1 cellular context compared by ENCODE assay signal in the genomic region with DNA sequence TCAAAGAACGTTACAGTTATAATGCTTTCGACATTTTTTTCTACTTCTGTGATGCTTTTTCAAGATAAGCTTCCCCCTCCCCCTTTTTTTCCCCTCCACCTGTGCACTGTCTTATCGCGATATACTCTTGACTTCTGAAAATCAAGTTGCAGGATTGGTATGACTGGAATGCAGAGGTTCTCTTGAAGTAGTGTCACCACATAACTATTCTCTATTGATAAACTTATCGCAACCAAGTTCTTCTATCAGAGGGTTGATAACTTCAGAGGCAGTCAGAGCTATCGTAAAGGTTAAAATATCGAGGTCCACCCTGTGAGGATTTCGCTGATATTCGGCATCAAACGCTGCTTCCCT.
TF ChIP-seq lines count a peak whose summit lies in the region.

No MANE protein-coding gene starts in this region.

TF ChIP-seq in K562, 482 proteins besides CTCF, POLR2A, EP300 and RAD21 (continued from another document):
- TF ChIP-seq, protein P1, sequence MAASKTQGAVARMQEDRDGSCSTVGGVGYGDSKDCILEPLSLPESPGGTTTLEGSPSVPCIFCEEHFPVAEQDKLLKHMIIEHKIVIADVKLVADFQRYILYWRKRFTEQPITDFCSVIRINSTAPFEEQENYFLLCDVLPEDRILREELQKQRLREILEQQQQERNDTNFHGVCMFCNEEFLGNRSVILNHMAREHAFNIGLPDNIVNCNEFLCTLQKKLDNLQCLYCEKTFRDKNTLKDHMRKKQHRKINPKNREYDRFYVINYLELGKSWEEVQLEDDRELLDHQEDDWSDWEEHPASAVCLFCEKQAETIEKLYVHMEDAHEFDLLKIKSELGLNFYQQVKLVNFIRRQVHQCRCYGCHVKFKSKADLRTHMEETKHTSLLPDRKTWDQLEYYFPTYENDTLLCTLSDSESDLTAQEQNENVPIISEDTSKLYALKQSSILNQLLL (CRISPR knock-in tag; IDR thresholded peaks at IDR 0.05; ENCODE audit: borderline replicate concordance) = no peak
- TF ChIP-seq GATAD2B (IDR thresholded peaks at IDR 0.05; ENCODE audit: borderline replicate concordance) (no peak), HDGF (IDR thresholded peaks at IDR 0.05) (no peak), ZNF146 (CRISPR knock-in tag; IDR thresholded peaks at IDR 0.05; ENCODE audit: unreplicated experiment) (no peak), FOXK2 (conservative IDR thresholded peaks at IDR 0.05 in 1 of 2, IDR thresholded peaks at IDR 0.05 in 1 of 2; ENCODE audit: low read depth in 2 of 2) (no peak), ZNF3 (CRISPR knock-in tag; IDR thresholded peaks at IDR 0.05) (no peak), PHF20 (IDR thresholded peaks at IDR 0.05; ENCODE audit: partially characterized antibody) (no peak), TSC22D4 (tag; IDR thresholded peaks at IDR 0.05) (no peak), SMARCE1 (IDR thresholded peaks at IDR 0.05) (peak; percentile 48; the same call in 1 of the 2 replicates), MEIS2 (IDR thresholded peaks at IDR 0.05; ENCODE audit: partially characterized antibody) (no peak), PHF8 (IDR thresholded peaks at IDR 0.05; ENCODE audit: borderline replicate concordance, low read length) (no peak), MBD2 (IDR thresholded peaks at IDR 0.05; ENCODE audit: borderline replicate concordance, low read depth) (no peak), ZNF212 (CRISPR knock-in tag; IDR thresholded peaks at IDR 0.05) (no peak), KDM4B (IDR thresholded peaks at IDR 0.05; ENCODE audit: borderline replicate concordance in 2 of 2, low read depth in 1 of 2) (no peak), NFYB (IDR thresholded peaks at IDR 0.05; ENCODE audit: extremely low read depth, insufficient read length) (no peak), KDM1A (IDR thresholded peaks at IDR 0.05) (peak; percentile 70 to 87), ZFP1 (CRISPR knock-in tag; IDR thresholded peaks at IDR 0.05) (no peak), YBX1 (IDR thresholded peaks at IDR 0.05) (no peak), PYGO2 (tag; IDR thresholded peaks at IDR 0.05) (no peak), SREBF2 (CRISPR knock-in tag; IDR thresholded peaks at IDR 0.05) (no peak)
- TF ChIP-seq, protein P2, sequence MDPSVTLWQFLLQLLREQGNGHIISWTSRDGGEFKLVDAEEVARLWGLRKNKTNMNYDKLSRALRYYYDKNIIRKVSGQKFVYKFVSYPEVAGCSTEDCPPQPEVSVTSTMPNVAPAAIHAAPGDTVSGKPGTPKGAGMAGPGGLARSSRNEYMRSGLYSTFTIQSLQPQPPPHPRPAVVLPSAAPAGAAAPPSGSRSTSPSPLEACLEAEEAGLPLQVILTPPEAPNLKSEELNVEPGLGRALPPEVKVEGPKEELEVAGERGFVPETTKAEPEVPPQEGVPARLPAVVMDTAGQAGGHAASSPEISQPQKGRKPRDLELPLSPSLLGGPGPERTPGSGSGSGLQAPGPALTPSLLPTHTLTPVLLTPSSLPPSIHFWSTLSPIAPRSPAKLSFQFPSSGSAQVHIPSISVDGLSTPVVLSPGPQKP (CRISPR knock-in tag; IDR thresholded peaks at IDR 0.05) = no peak
- TF ChIP-seq, protein P3, sequence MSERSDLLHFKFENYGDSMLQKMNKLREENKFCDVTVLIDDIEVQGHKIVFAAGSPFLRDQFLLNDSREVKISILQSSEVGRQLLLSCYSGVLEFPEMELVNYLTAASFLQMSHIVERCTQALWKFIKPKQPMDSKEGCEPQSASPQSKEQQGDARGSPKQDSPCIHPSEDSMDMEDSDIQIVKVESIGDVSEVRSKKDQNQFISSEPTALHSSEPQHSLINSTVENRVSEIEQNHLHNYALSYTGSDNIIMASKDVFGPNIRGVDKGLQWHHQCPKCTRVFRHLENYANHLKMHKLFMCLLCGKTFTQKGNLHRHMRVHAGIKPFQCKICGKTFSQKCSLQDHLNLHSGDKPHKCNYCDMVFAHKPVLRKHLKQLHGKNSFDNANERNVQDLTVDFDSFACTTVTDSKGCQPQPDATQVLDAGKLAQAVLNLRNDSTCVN (CRISPR knock-in tag; IDR thresholded peaks at IDR 0.05) = no peak
